In genomic region chr4:89915151-89915550, GRCh38 we compare ENCODE assay signal across 18 cellular contexts. TPM values are rescaled to one million over a fixed set of nuclear protein-coding genes. Genes with fewer than 3 reads are reported as not detected.
"Had no signal": no experiment of that assay in that cellular context is flagged by ENCODE, and none has a peak within 500 bp of the region (broad histone marks: within the 10 kb centered on the region; RNA-seq: fewer than 3 reads in every experiment).

No MANE protein-coding gene starts in this region.

- H3K4me1 ChIP-seq: adrenal gland, left ventricle myocardium inferior had no signal

- H3K9me3 ChIP-seq: adrenal gland, left ventricle myocardium inferior, tibial nerve had no signal

- H3K36me3 ChIP-seq: adrenal gland, cardiac muscle cell, left ventricle myocardium inferior, tibial nerve, WERI-Rb-1 had no signal

- H3K27ac ChIP-seq: adrenal gland, cardiac muscle cell, left ventricle myocardium inferior, skin epidermis, tibial nerve, WERI-Rb-1 had no signal

- ATAC-seq: activated CD8-positive, alpha-beta T cell treated with anti-CD3 and anti-CD28 coated beads for 36 hours; activated T-cell treated with anti-CD3 and anti-CD28 coated beads, Interleukin-2, amount 50 U/mL, for 4 hours; naive thymus-derived CD8-positive, alpha-beta T cell; right cardiac atrium had no signal

- DNase-seq: activated CD8-positive, alpha-beta T cell treated with anti-CD3 and anti-CD28 coated beads for 36 hours; activated effector memory CD4-positive, alpha-beta T cell treated with Interleukin-2 at 50 U/mL for 16 hours; activated naive CD4-positive, alpha-beta T cell treated with anti-CD3 and anti-CD28 coated beads, Interleukin-2, amount 50 U/mL, for 16 hours; activated T-cell treated with anti-CD3 and anti-CD28 coated beads, Interleukin-2, amount 50 U/mL, for 4 hours; adrenal gland; dorsolateral prefrontal cortex; erythroblast; left ventricle myocardium inferior; naive thymus-derived CD8-positive, alpha-beta T cell; right cardiac atrium; stimulated activated CD4-positive, alpha-beta T cell treated with anti-CD3 and anti-CD28 coated beads, Interleukin-15, amount 100 ng/mL, for 24 hours; stimulated activated CD4-positive, alpha-beta T cell treated with anti-CD3 and anti-CD28 coated beads, Interleukin-4, amount 100 ng/mL, for 24 hours; stimulated activated naive CD4-positive, alpha-beta T cell; WERI-Rb-1 had no signal

- H3K4me3 ChIP-seq: adrenal gland, cardiac muscle cell, dorsolateral prefrontal cortex, left ventricle myocardium inferior, skin epidermis, tibial nerve had no signal

- H3K27me3 ChIP-seq: cardiac muscle cell, tibial nerve had no signal

RNA-seq across cellular contexts. Expression of gene MMRN1, which starts 20.5 kb away (rescaled TPM):
- total RNA-seq: activated CD8-positive, alpha-beta T cell treated with anti-CD3 and anti-CD28 coated beads for 36 hours; kidney epithelial cell had no signal
- polyA plus RNA-seq: naive thymus-derived CD8-positive, alpha-beta T cell had no signal
